Comparison of ENCODE assay signal across 8 cellular contexts in genomic region chr6:155273438-155273837, GRCh38. TPM values are rescaled to one million over a fixed set of nuclear protein-coding genes. Genes with fewer than 3 reads are reported as not detected.
DNase-seq lines count a peak whose midpoint lies in the region; ATAC-seq and TF ChIP-seq lines count a peak whose summit lies in the region.

No MANE protein-coding gene starts in this region.

- 49 to 51% methylated on average over 3 of the region's 3 CpGs for WGBS in lower leg skin, 2 donors

- in situ Hi-C loops in SK-MEL-5 (cut with HindIII; ENCODE audit: low pct_unique_long_range_greater_than_20kb, low sequenced_read_pairs): no loop called here

- no peak for TF ChIP-seq POLR2A in lower leg skin (IDR thresholded peaks at IDR 0.05)

- ATAC-seq in GM18861 (IDR thresholded peaks at IDR 0.05; ENCODE audit: unreplicated experiment) (peak; percentile 71), GM18517 (IDR thresholded peaks at IDR 0.05; ENCODE audit: unreplicated experiment) (no peak)

- intact Hi-C loops in lower leg skin (cut with DNase I; ENCODE audit: low total_unique reads): no loop called here

- TF ChIP-seq CTCF in fibroblast of the aortic adventitia (IDR thresholded peaks at IDR 0.05; ENCODE audit: insufficient read depth, low read length) (no peak), lower leg skin (IDR thresholded peaks at IDR 0.05) (no peak)

- DNase-seq in SK-MEL-5 (ENCODE audit: low read depth, low spot score) (peak; percentile 73), fibroblast of the aortic adventitia (ENCODE audit: low read depth) (peak; percentile 80), renal cortical epithelial cell (ENCODE audit: low read depth) (peak; percentile 92), lower leg skin (ENCODE audit: low spot score in 2 of 2) (no peak), NCI-H748 treated with DMSO at 0.1 percent for 48 hours (lab: John Stamatoyannopoulos, UW) (no peak)
- no peak for DNase-seq in activated naive CD4-positive, alpha-beta T cell treated with Interleukin-2 at 50 U/mL for 16 hours

- H3K4me3 ChIP-seq in fibroblast of the aortic adventitia (ENCODE audit: low read depth, low read length): no peak overlapping the region
- no peak overlapping the region for H3K4me3 ChIP-seq in lower leg skin (ENCODE audit: low read depth, poor library complexity, severe bottlenecking)

RNA-seq across cellular contexts. Expression of gene CLDN20, which starts 9.6 kb away (rescaled TPM):
- total RNA-seq in SK-MEL-5 (2014; rRNA removed; shearing (Covaris generic)): 0.32 TPM in 1 of 2 replicates, not detected in the other
- polyA plus RNA-seq in SK-MEL-5 (2015; cell fraction: cytosol; rRNA removed): not detected in 2 replicates
- polyA plus RNA-seq in SK-MEL-5 (2015; cell fraction: nucleus; rRNA removed): not detected in 2 replicates
- not detected in 2 replicates for total RNA-seq in fibroblast of the aortic adventitia (ENCODE audit: low replicate concordance)
- not detected in 2 replicates for total RNA-seq in renal cortical epithelial cell
- under 1 TPM in 3 of 4 donors, not detected in 1; 0.34 to 0.68 (median 0.34) TPM for total RNA-seq in lower leg skin

RNA-seq across cellular contexts. Expression of gene TFB1M, which starts 40.8 kb away (rescaled TPM):
- 21.9 and 27.5 TPM in 2 replicates for total RNA-seq in SK-MEL-5 (2014; rRNA removed; shearing (Covaris generic))
- polyA plus RNA-seq in SK-MEL-5 (2015; cell fraction: cytosol; rRNA removed): 14.3 and 17.4 TPM in 2 replicates
- 12.8 and 17.3 TPM in 2 replicates for polyA plus RNA-seq in SK-MEL-5 (2015; cell fraction: nucleus; rRNA removed)
- 20.0 and 22.6 TPM in 2 replicates for total RNA-seq in fibroblast of the aortic adventitia (ENCODE audit: low replicate concordance)
- 11.8 and 21.7 TPM in 2 replicates for total RNA-seq in renal cortical epithelial cell
- 10 to 100 TPM; 10.1 to 21.9 (median 14.8) TPM for total RNA-seq in lower leg skin

Comparison
In these comparisons a context has a peak if more than half of its experiments do, and no peak if none do; other contexts are left out.
1. DNase-seq: peak in SK-MEL-5 (single experiment), fibroblast of the aortic adventitia (single experiment) and renal cortical epithelial cell (single experiment); none in lower leg skin (0 of 2), NCI-H748 treated with DMSO at 0.1 percent for 48 hours (single experiment) and activated naive CD4-positive, alpha-beta T cell treated with Interleukin-2 at 50 U/mL for 16 hours (single experiment).